Comparison of ENCODE assay signal across 26 cellular contexts in the genomic region with DNA sequence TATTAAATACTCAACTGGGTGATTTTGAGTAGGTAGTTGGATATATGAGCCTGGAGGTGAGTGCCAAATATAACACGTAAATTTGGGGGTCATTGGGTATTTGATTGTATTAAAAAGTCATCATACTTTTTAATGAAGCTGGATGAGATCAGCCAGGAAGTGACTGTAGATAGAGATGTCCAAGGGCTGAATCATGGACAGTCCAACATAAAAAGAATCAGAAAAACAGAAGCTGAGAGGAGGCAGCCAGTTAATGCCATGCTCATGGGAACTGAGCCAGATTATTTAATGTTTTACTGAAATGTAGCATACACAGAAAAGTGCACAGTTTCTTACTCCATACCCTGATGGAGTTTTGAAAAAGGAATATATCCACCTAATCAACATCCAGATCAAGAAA.
A peak's percentile ranks its signal among the peaks of the same experiment; 100 is the strongest.
DNase-seq lines count a peak whose midpoint lies in the region; ATAC-seq, FAIRE-seq and TF ChIP-seq lines count a peak whose summit lies in the region.
"Had no signal": no experiment of that assay in that cellular context is flagged by ENCODE, and none has a peak within 500 bp of the region (broad histone marks: within the 10 kb centered on the region; RNA-seq: fewer than 3 reads in every experiment).

No MANE protein-coding gene starts in this region.

- no peak overlapping the region for H3K27ac ChIP-seq in PC-3 (ENCODE audit: low read length)
- H3K27ac ChIP-seq in endothelial cell of umbilical vein (ENCODE audit: insufficient read depth, low read depth, low read length) = no peak overlapping the region
- H3K27ac ChIP-seq in vagina = no peak overlapping the region
- H3K27ac ChIP-seq: body of pancreas, pancreas, right lobe of liver, thoracic aorta had no signal

- no peaks in the 10 kb centered on the region for H4K20me1 ChIP-seq in PC-3 (ENCODE audit: low read length)
- no peaks in the 10 kb centered on the region for H4K20me1 ChIP-seq in endothelial cell of umbilical vein (replicated peaks; ENCODE audit: control insufficient read depth, extremely low read depth, insufficient read depth, low read length)

- H3K36me3 ChIP-seq in PC-3 (ENCODE audit: low read depth, low read length) = no peaks in the 10 kb centered on the region
- no peaks in the 10 kb centered on the region for H3K36me3 ChIP-seq in endothelial cell of umbilical vein (ENCODE audit: control insufficient read depth in 2 of 2, extremely low read depth in 1 of 2, insufficient read depth in 2 of 2, low read length in 2 of 2)
- no peaks in the 10 kb centered on the region for H3K36me3 ChIP-seq in vagina
- H3K36me3 ChIP-seq: pancreas, right lobe of liver, thoracic aorta had no signal

- intact Hi-C loops in PC-3 (cut with micrococcal nuclease) (no loop called here), endothelial cell of umbilical vein (cut with micrococcal nuclease) (no loop called here), vagina (cut with DNase I) (no loop called here)

- H2AFZ ChIP-seq in PC-3 (ENCODE audit: low read length) (no peak overlapping the region), endothelial cell of umbilical vein (ENCODE audit: low read depth, low read length) (no peak overlapping the region)

- TF ChIP-seq POLR2A in endothelial cell of umbilical vein (IDR thresholded peaks at IDR 0.05; ENCODE audit: low read depth, low read length) = no peak
- no peak for TF ChIP-seq POLR2A in vagina (IDR thresholded peaks at IDR 0.05)

- no peaks in the 10 kb centered on the region for H3F3A ChIP-seq in PC-3 (ENCODE audit: low read length, unreplicated experiment)

- no peak overlapping the region for H3K9ac ChIP-seq in PC-3 (ENCODE audit: low read length)
- no peak overlapping the region for H3K9ac ChIP-seq in endothelial cell of umbilical vein (replicated peaks; ENCODE audit: extremely low read depth, insufficient read depth, low read length)

- peak; percentile 37 for FAIRE-seq in endothelial cell of umbilical vein (lab: Jason Lieb, UNC)
- FAIRE-seq: HTR-8/SVneo, pancreas had no signal

- H3K4me2 ChIP-seq in PC-3 (ENCODE audit: low read length) (no peak overlapping the region), endothelial cell of umbilical vein (ENCODE audit: insufficient read depth, low read length) (no peak overlapping the region)

- DNase-seq in Daoy (ENCODE audit: low read depth) = peak; percentile 14
- peak; percentile 16 for DNase-seq in PC-3
- peak; percentile 26 for DNase-seq in endothelial cell of umbilical vein (ENCODE audit: low read depth, low spot score)
- peak; percentile 43 to 56 for DNase-seq in lung microvascular endothelial cell (ENCODE audit: low read depth in 2 of 2)
- DNase-seq in anterior cingulate cortex (lab: John Stamatoyannopoulos, UW) = no peak
- DNase-seq in COLO829 (ENCODE audit: low spot score) = no peak
- DNase-seq in vagina (ENCODE audit: extremely low spot score in 2 of 2) = no peak
- DNase-seq: activated CD4-positive, alpha-beta T cell treated with anti-CD3 and anti-CD28 coated beads for 36 hours; activated CD8-positive, alpha-beta memory T cell treated with anti-CD3 and anti-CD28 coated beads, Interleukin-2, amount 10 ng/mL, durations not matched to agents 7 days and 5 days; body of pancreas; CD8-positive, alpha-beta T cell; cortex of kidney; H9; Karpas-422; left cardiac atrium; naive thymus-derived CD8-positive, alpha-beta T cell; NCI-H1105; NCI-H2107; NCI-H510A treated with DMSO at 0.1 percent for 48 hours; pancreas; right lobe of liver; SW 1271 had no signal

- POLR2A ChIA-PET in PC-3 (lab: Charles Lee; ENCODE audit: unreplicated experiment) = no interaction called here
- POLR2A ChIA-PET in endothelial cell of umbilical vein (lab: Charles Lee) = no interaction called here

- dilution Hi-C loops in endothelial cell of umbilical vein (cut with MboI; ENCODE audit: extremely low pct_ligation_motif_present, low sequenced_read_pairs) = no loop called here

- no peaks in the 10 kb centered on the region for H3K9me2 ChIP-seq in PC-3 (replicated peaks; ENCODE audit: low read length)

- H3K9me3 ChIP-seq in PC-3 (ENCODE audit: low read length) = no peaks in the 10 kb centered on the region
- no peaks in the 10 kb centered on the region for H3K9me3 ChIP-seq in endothelial cell of umbilical vein (replicated peaks; ENCODE audit: control insufficient read depth, insufficient read depth, low read length)
- H3K9me3 ChIP-seq in vagina = no peaks in the 10 kb centered on the region
- H3K9me3 ChIP-seq: body of pancreas, pancreas, right lobe of liver, thoracic aorta had no signal

- BruUV-seq in PC-3 (replicated peaks; lab: Mats Ljungman, UMichigan) (no TSS peak), endothelial cell of umbilical vein (replicated peaks; lab: Mats Ljungman, UMichigan) (no TSS peak)

- no peaks in the 10 kb centered on the region for H3K9me1 ChIP-seq in endothelial cell of umbilical vein (replicated peaks; ENCODE audit: control insufficient read depth, extremely low read depth, insufficient read depth, low read length)

- ATAC-seq in PC-3 (peak; percentile 77), GM21528 (IDR thresholded peaks at IDR 0.05; ENCODE audit: low FRiP score, unreplicated experiment) (no peak)
- ATAC-seq: activated CD4-positive, alpha-beta T cell treated with anti-CD3 and anti-CD28 coated beads for 36 hours; activated CD8-positive, alpha-beta memory T cell treated with anti-CD3 and anti-CD28 coated beads, Interleukin-2, amount 10 ng/mL, durations not matched to agents 7 days and 5 days; body of pancreas; CD8-positive, alpha-beta T cell; left cardiac atrium; naive thymus-derived CD8-positive, alpha-beta T cell; pancreas; right lobe of liver; stimulated activated effector memory CD8-positive, alpha-beta T cell treated with anti-CD3 and anti-CD28 coated beads, Interleukin-12 subunit alpha, Interleukin-12 subunit beta, amount 100 ng/mL, for 72 hours had no signal

- no peak for TF ChIP-seq CTCF in PC-3 (conservative IDR thresholded peaks at IDR 0.05; ENCODE audit: low read depth, low read length)
- no peak for TF ChIP-seq CTCF in endothelial cell of umbilical vein (IDR thresholded peaks at IDR 0.05; ENCODE audit: extremely low read depth in 1 of 2, insufficient read depth in 1 of 2, low read depth in 1 of 2, low read length in 2 of 2)
- TF ChIP-seq CTCF in vagina (IDR thresholded peaks at IDR 0.05) = no peak

- CTCF ChIA-PET in PC-3 (lab: Charles Lee) (no interaction called here), endothelial cell of umbilical vein (lab: Charles Lee) (interaction anchor here (1.9 kb wide), 1 partner anchor 14 kb away, joined by 5 read pairs; no protein-coding TSS in a partner anchor)

- H3K27me3 ChIP-seq in PC-3 (ENCODE audit: low read length) = 0 out of 2 replicates have a peak, but pooled peaks cover 14% of the 10 kb centered on the region
- no peaks in the 10 kb centered on the region for H3K27me3 ChIP-seq in endothelial cell of umbilical vein (ENCODE audit: control insufficient read depth in 2 of 2, insufficient read depth in 2 of 2, low read length in 2 of 2)
- H3K27me3 ChIP-seq in vagina = no peaks in the 10 kb centered on the region
- H3K27me3 ChIP-seq: body of pancreas, pancreas, right lobe of liver had no signal

- H3K4me3 ChIP-seq in PC-3 (ENCODE audit: low read length) (no peak overlapping the region), endothelial cell of umbilical vein (replicated peaks in 1 of 3; ENCODE audit: insufficient read depth in 1 of 3, low read depth in 1 of 3, low read length in 3 of 3) (no peak overlapping the region), vagina (no peak overlapping the region)
- H3K4me3 ChIP-seq: body of pancreas, pancreas, right lobe of liver, thoracic aorta had no signal

- no peaks in the 10 kb centered on the region for H3K4me1 ChIP-seq in PC-3 (ENCODE audit: insufficient read depth, low read length)
- H3K4me1 ChIP-seq in endothelial cell of umbilical vein (ENCODE audit: control insufficient read depth, extremely low read depth, insufficient read depth, low read length) = peaks cover 4% of the 10 kb centered on the region
- H3K4me1 ChIP-seq in vagina = no peaks in the 10 kb centered on the region
- H3K4me1 ChIP-seq: body of pancreas, pancreas, right lobe of liver had no signal

- no peaks in the 10 kb centered on the region for H3K79me2 ChIP-seq in PC-3 (ENCODE audit: low read length)
- H3K79me2 ChIP-seq in endothelial cell of umbilical vein (ENCODE audit: control insufficient read depth, insufficient read depth, low read length) = no peaks in the 10 kb centered on the region

TF ChIP-seq in endothelial cell of umbilical vein, 7 proteins besides CTCF, POLR2A, EP300 and RAD21:
- TF ChIP-seq, protein P1, sequence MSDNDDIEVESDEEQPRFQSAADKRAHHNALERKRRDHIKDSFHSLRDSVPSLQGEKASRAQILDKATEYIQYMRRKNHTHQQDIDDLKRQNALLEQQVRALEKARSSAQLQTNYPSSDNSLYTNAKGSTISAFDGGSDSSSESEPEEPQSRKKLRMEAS (IDR thresholded peaks at IDR 0.05; ENCODE audit: insufficient read depth, insufficient read length) = no peak
- TF ChIP-seq EZH2 (IDR thresholded peaks at IDR 0.05; ENCODE audit: borderline replicate concordance, low read depth, low read length, severe bottlenecking) (no peak), FOS (IDR thresholded peaks at IDR 0.05; ENCODE audit: borderline replicate concordance, insufficient read depth, low read length) (peak; percentile 43)
TF ChIP-seq in endothelial cell of umbilical vein: peak in this region for 1.

Comparison
In these comparisons a context has a peak if more than half of its experiments do, and no peak if none do; other contexts are left out.
1. DNase-seq: peak in Daoy (single experiment), PC-3 (single experiment), endothelial cell of umbilical vein (single experiment) and lung microvascular endothelial cell (2 of 2); none in anterior cingulate cortex (0 of 58), COLO829 (single experiment) and vagina (0 of 2).